In the genomic region with DNA sequence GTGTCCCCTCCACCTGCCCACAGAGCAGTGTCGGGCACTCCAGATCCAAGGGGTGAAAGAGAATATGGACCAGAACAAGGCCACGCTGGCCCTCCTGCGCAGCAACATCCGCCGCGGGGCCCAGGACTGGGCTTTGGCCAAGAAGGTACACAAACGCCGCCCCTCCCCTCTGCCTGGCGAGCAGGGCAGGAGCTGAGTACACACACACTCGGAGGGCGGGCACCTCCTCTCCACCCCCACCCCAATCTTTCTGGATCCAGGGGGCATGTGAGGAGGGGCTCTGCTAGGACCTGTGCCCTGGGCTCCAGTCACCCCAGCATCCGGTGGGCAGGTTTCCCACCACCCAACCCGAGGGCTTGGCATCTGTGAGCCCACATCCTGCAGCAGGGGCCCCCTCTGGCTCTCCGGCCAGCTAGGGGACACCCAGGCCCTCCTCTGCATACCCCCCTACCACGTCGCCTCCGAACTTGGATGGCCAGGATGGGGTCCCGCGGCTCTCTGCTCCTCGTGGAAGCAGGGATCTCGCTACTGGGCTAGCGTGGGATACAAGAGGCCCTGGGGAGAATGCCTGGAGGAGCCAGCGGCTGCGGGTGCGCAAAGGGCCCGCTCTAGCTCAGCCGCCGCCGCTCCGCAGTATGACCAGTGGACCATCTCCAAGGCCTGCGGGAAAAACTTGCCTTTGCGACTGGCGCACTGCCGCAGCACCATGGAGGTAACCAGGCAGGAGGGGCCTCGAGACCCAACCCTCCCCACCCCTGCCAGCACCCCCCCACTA, we compare ENCODE assay signal across 9 cellular contexts. TPM values are rescaled to one million over a fixed set of nuclear protein-coding genes. Genes with fewer than 3 reads are reported as not detected.
DNase-seq lines count a peak whose midpoint lies in the region; ATAC-seq, FAIRE-seq and TF ChIP-seq lines count a peak whose summit lies in the region.
"Had no signal": no experiment of that assay in that cellular context is flagged by ENCODE, and none has a peak within 500 bp of the region (broad histone marks: within the 10 kb centered on the region; RNA-seq: fewer than 3 reads in every experiment).

No MANE protein-coding gene starts in this region.

- peak overlapping the region; percentile 78 for H3K4me2 ChIP-seq in K562 (ENCODE audit: insufficient read depth, low read length)

- in situ Hi-C loops in K562 (cut with MboI), result loop anchor here (25.0 kb wide), 1 partner anchor 438 kb away; a partner anchor contains a TSS

- H3K36me3 Mint-ChIP-seq in CD8-positive, alpha-beta T cell, result peaks cover 3% of the 10 kb centered on the region

- peak overlapping the region; percentile 35 for H3K27ac ChIP-seq in CD8-positive, alpha-beta T cell (ENCODE audit: low read depth, low read length)
- H3K27ac ChIP-seq in K562 (ENCODE audit: extremely low read depth, low read depth, low read length) (no peak overlapping the region), mucosa of rectum (ENCODE audit: low read depth in 2 of 2, low read length in 2 of 2) (peak overlapping the region; percentile 91 to 95)

- H3K9ac ChIP-seq in K562 (ENCODE audit: insufficient read depth in 1 of 2, low read depth in 2 of 2, low read length in 2 of 2), result peak overlapping the region in 1 of 2 experiments; percentile 86; a peak in 2 of 4 replicates
- H3K9ac ChIP-seq in mucosa of rectum (ENCODE audit: low read depth in 1 of 2, low read length in 2 of 2), result peak overlapping the region; percentile 79 to 82

- TF ChIP-seq CTCF in CD8-positive, alpha-beta T cell (IDR thresholded peaks at IDR 0.05), result no peak
- TF ChIP-seq CTCF in K562 (IDR thresholded peaks at IDR 0.05 in 2 of 3, conservative IDR thresholded peaks at IDR 0.05 in 1 of 3; ENCODE audit: insufficient read depth in 2 of 3, low read depth in 1 of 3, low read length in 3 of 3), result no peak

- H3K4me3 Mint-ChIP-seq in CD8-positive, alpha-beta T cell, result peak overlapping the region; percentile 82

- WGBS in K562 (ENCODE audit: insufficient coverage, low coverage, missing lambda C conversion rate), result 57% methylated on average over 26 of the region's 35 CpGs

- CTCF ChIA-PET in CD8-positive, alpha-beta T cell (lab: Charles Lee), result interaction anchor here (1.7 kb wide), 1 partner anchor 12 kb away, joined by 6 read pairs; no protein-coding TSS in a partner anchor
- CTCF ChIA-PET in K562 (lab: Yijun Ruan, JAX; ENCODE audit: low intra/inter-chr PET ratio), result no interaction called here

- peak overlapping the region; percentile 75 for H3K4me3 ChIP-seq in CD8-positive, alpha-beta T cell (ENCODE audit: low read depth, low read length)
- peak overlapping the region; percentile 40 for H3K4me3 ChIP-seq in Jurkat, Clone E6-1 (ENCODE audit: low read length)
- H3K4me3 ChIP-seq in K562 (peak overlapping the region; percentile 33), mucosa of rectum (ENCODE audit: low read length in 2 of 2) (peak overlapping the region; percentile 54 to 70)

- no peaks in the 10 kb centered on the region for H3K9me3 Mint-ChIP-seq in CD8-positive, alpha-beta T cell

- no TSS peak for BruUV-seq in K562 (replicated peaks; lab: Mats Ljungman, UMichigan)

- DNase-seq in CD8-positive, alpha-beta T cell, result no peak
- no peak for DNase-seq in Jurkat, Clone E6-1 (ENCODE audit: low read depth, low spot score)
- DNase-seq in K562 (ENCODE audit: extremely low read depth in 1 of 4, low spot score in 3 of 4) (no peak), NCI-H446 (lab: John Stamatoyannopoulos, UW) (no peak), COLO829 (ENCODE audit: low spot score) (no peak)
- DNase-seq in stimulated activated naive CD4-positive, alpha-beta T cell treated with Interleukin-2 at 50 U/mL for 16 hours (lab: John Stamatoyannopoulos, UW), result no peak

- no peak for ATAC-seq in CD8-positive, alpha-beta T cell
- ATAC-seq in K562 (peak; percentile 1; the same call in 2 of the 3 replicates), GM18511 (IDR thresholded peaks at IDR 0.05; ENCODE audit: unreplicated experiment) (no peak)

- H2AFZ ChIP-seq in K562 (ENCODE audit: low read depth, low read length), result peak overlapping the region; percentile 88

- no peaks in the 10 kb centered on the region for H3K27me3 ChIP-seq in CD8-positive, alpha-beta T cell (ENCODE audit: insufficient read depth, low read length)
- H3K27me3 ChIP-seq in K562 (ENCODE audit: control insufficient read depth in 2 of 2, insufficient read depth in 2 of 2, low read length in 2 of 2) (no peaks in the 10 kb centered on the region), mucosa of rectum (ENCODE audit: control insufficient read depth in 2 of 2, insufficient read depth in 2 of 2, low read length in 2 of 2) (peaks cover 0 to 2% of the 10 kb centered on the region in 2 donors)

- H3K27me3 Mint-ChIP-seq in CD8-positive, alpha-beta T cell (ENCODE audit: low read depth), result no peaks in the 10 kb centered on the region

- peaks cover 35% of the 10 kb centered on the region for H3K4me1 ChIP-seq in CD8-positive, alpha-beta T cell (ENCODE audit: insufficient read depth, low read length)
- H3K4me1 ChIP-seq in K562 (replicated peaks in 1 of 2; ENCODE audit: control insufficient read depth in 2 of 2, insufficient read depth in 2 of 2, low read length in 2 of 2), result peaks cover 40 to 72% of the 10 kb centered on the region in 2 experiments; a peak in 4 of 5 replicates
- H3K4me1 ChIP-seq in mucosa of rectum (ENCODE audit: control insufficient read depth in 2 of 2, insufficient read depth in 2 of 2, low read length in 2 of 2), result peaks cover 26 to 35% of the 10 kb centered on the region in 2 donors

- POLR2A ChIA-PET in CD8-positive, alpha-beta T cell (lab: Charles Lee), result interaction anchor here (0.6 to 1.8 kb wide), 5 partner anchors 8 to 293 kb away, joined by 3 to 7 read pairs (median 3); a partner anchor contains a TSS
- POLR2A ChIA-PET in K562 (lab: Yijun Ruan, JAX), result no interaction called here

- no peaks in the 10 kb centered on the region for H3K9me3 ChIP-seq in CD8-positive, alpha-beta T cell (ENCODE audit: low read length)
- H3K9me3 ChIP-seq in K562 (replicated peaks; ENCODE audit: control insufficient read depth, insufficient read depth, low read depth, low read length), result no peaks in the 10 kb centered on the region
- no peaks in the 10 kb centered on the region for H3K9me3 ChIP-seq in mucosa of rectum (ENCODE audit: control insufficient read depth in 2 of 2, low read length in 2 of 2)

- FAIRE-seq in K562 (lab: Jason Lieb, UNC), result no peak

- H3K36me3 ChIP-seq in CD8-positive, alpha-beta T cell (ENCODE audit: insufficient read depth, low read length), result no peaks in the 10 kb centered on the region
- H3K36me3 ChIP-seq in K562 (ENCODE audit: control insufficient read depth, insufficient read depth, low read length) (no peaks in the 10 kb centered on the region), mucosa of rectum (ENCODE audit: control insufficient read depth in 2 of 2, insufficient read depth in 2 of 2, low read length in 2 of 2) (peaks cover 0 to 3% of the 10 kb centered on the region in 2 donors)

- TF ChIP-seq POLR2A in K562 (conservative IDR thresholded peaks at IDR 0.05), result no peak

- H3K27ac Mint-ChIP-seq in CD8-positive, alpha-beta T cell, result no peak overlapping the region

- no peaks in the 10 kb centered on the region for H3K9me1 ChIP-seq in K562 (ENCODE audit: control insufficient read depth, insufficient read depth, low read length)

- H4K20me1 ChIP-seq in K562 (replicated peaks; ENCODE audit: control insufficient read depth, insufficient read depth, low read length), result no peaks in the 10 kb centered on the region

- no peaks in the 10 kb centered on the region for H3K79me2 ChIP-seq in K562 (ENCODE audit: control insufficient read depth, insufficient read depth, low read length)

- TF ChIP-seq RAD21 in K562 (CRISPR knock-in tag; conservative IDR thresholded peaks at IDR 0.05 in 1 of 2, IDR thresholded peaks at IDR 0.05 in 1 of 2), result no peak

- peaks cover 29% of the 10 kb centered on the region for H3K4me1 Mint-ChIP-seq in CD8-positive, alpha-beta T cell (ENCODE audit: low read depth)

- TF ChIP-seq EP300 in K562 (IDR thresholded peaks at IDR 0.05; ENCODE audit: low read length), result no peak

- intact Hi-C loops in CD8-positive, alpha-beta T cell (cut with DNase I, micrococcal nuclease), result loop anchor here in 1 of 2 experiments (10.0 kb wide), 1 partner anchor 254 kb away; a partner anchor contains a TSS
- intact Hi-C loops in K562 (cut with micrococcal nuclease), result no loop called here

RNA-seq across cellular contexts. Expression of a gene that starts 3.1 kb away (rescaled TPM):
- 1 to 10 TPM; 1.3 to 1.4 TPM for total RNA-seq in CD8-positive, alpha-beta T cell
- polyA plus RNA-seq in Jurkat, Clone E6-1 (2012; ENCODE audit: insufficient read depth, insufficient read length), result 3.7 TPM
- 2.0 and 6.7 TPM in 2 replicates for total RNA-seq in K562 (2011; cell fraction: chromatin; rRNA removed; ENCODE audit: low replicate concordance)
- total RNA-seq in K562 (2011; cell fraction: nucleolus; rRNA removed), result 1.2 and 2.7 TPM in 2 replicates
- total RNA-seq in K562 (2011; cell fraction: nucleoplasm; rRNA removed), result 1.7 and 3.0 TPM in 2 replicates
- total RNA-seq in K562 (2014; rRNA removed) (0.12 TPM in 1 of 2 replicates, not detected in the other), K562 (2014; rRNA removed; fragmentation: Illumina TruSeq; extraction: Trizol) (not detected in 2 replicates), K562 (2015; rRNA removed; fragmentation: Illumina TruSeq; extraction: Trizol) (0.19 and 0.22 TPM in 2 replicates), K562 (2021) (0.29 and 0.54 TPM in 2 replicates)
- polyA plus RNA-seq in K562 (2011; rRNA removed) (0.60 and 0.65 TPM in 2 replicates), K562 (2014; fragmentation: Illumina TruSeq; extraction: Trizol) (0.12 and 0.33 TPM in 2 replicates), K562 (2014; fragmentation: Nextera tagmentation; extraction: Ambion mirVana) (not detected), K562 (2014; rRNA removed) (0.21 and 1.7 TPM in 2 replicates)
- polyA plus RNA-seq in K562 (2011; cell fraction: cytosol; rRNA removed), result 0.27 and 0.30 TPM in 2 replicates
- 8.9 and 13.6 TPM in 2 replicates for polyA plus RNA-seq in K562 (2011; cell fraction: nucleus; rRNA removed)
- 0.96 and 3.6 TPM in 2 replicates for polyA plus RNA-seq in K562 (2012)
- polyA minus RNA-seq in K562 (2011; rRNA and poly(A)+ RNA removed), result not detected in 2 replicates
- not detected in 2 replicates for polyA minus RNA-seq in K562 (2011; cell fraction: cytosol; rRNA and poly(A)+ RNA removed)
- polyA minus RNA-seq in K562 (2011; cell fraction: nucleus; rRNA and poly(A)+ RNA removed), result 1.1 and 1.6 TPM in 2 replicates

RNA-seq across cellular contexts. Expression of a gene that starts 8.1 kb away (rescaled TPM):
- total RNA-seq in CD8-positive, alpha-beta T cell, result 10 to 100 TPM; 14.5 to 16.6 TPM
- polyA plus RNA-seq in Jurkat, Clone E6-1 (2012; ENCODE audit: insufficient read depth, insufficient read length), result 98.0 TPM
- total RNA-seq in K562 (2011; cell fraction: chromatin; rRNA removed; ENCODE audit: low replicate concordance), result 14.3 and 58.8 TPM in 2 replicates
- total RNA-seq in K562 (2011; cell fraction: nucleolus; rRNA removed), result 81.7 and 85.9 TPM in 2 replicates
- 50.0 and 50.2 TPM in 2 replicates for total RNA-seq in K562 (2011; cell fraction: nucleoplasm; rRNA removed)
- total RNA-seq in K562 (2014; rRNA removed) (113 and 143 TPM in 2 replicates), K562 (2014; rRNA removed; fragmentation: Illumina TruSeq; extraction: Trizol) (36.2 and 53.6 TPM in 2 replicates), K562 (2015; rRNA removed; fragmentation: Illumina TruSeq; extraction: Trizol) (68.9 and 69.5 TPM in 2 replicates), K562 (2021) (78.7 and 94.7 TPM in 2 replicates)
- polyA plus RNA-seq in K562 (2011; rRNA removed) (74.8 and 80.1 TPM in 2 replicates), K562 (2014; fragmentation: Illumina TruSeq; extraction: Trizol) (110 and 112 TPM in 2 replicates), K562 (2014; fragmentation: Nextera tagmentation; extraction: Ambion mirVana) (10 to 100 TPM; 21.5 to 35.8 TPM), K562 (2014; rRNA removed) (123 and 134 TPM in 2 replicates)
- polyA plus RNA-seq in K562 (2011; cell fraction: cytosol; rRNA removed), result 132 and 164 TPM in 2 replicates
- polyA plus RNA-seq in K562 (2011; cell fraction: nucleus; rRNA removed), result 87.8 and 100 TPM in 2 replicates
- 76.7 and 87.0 TPM in 2 replicates for polyA plus RNA-seq in K562 (2012)
- 10.4 and 13.4 TPM in 2 replicates for polyA minus RNA-seq in K562 (2011; rRNA and poly(A)+ RNA removed)
- 13.7 and 16.5 TPM in 2 replicates for polyA minus RNA-seq in K562 (2011; cell fraction: cytosol; rRNA and poly(A)+ RNA removed)
- 31.6 and 42.7 TPM in 2 replicates for polyA minus RNA-seq in K562 (2011; cell fraction: nucleus; rRNA and poly(A)+ RNA removed)

RNA-seq across cellular contexts. Expression of a gene that starts 8.5 kb away (rescaled TPM):
- 10 to 100 TPM; 53.3 to 55.5 TPM for total RNA-seq in CD8-positive, alpha-beta T cell
- polyA plus RNA-seq in Jurkat, Clone E6-1 (2012; ENCODE audit: insufficient read depth, insufficient read length), result 124 TPM
- 250 and 572 TPM in 2 replicates for total RNA-seq in K562 (2011; cell fraction: chromatin; rRNA removed; ENCODE audit: low replicate concordance)
- 321 and 330 TPM in 2 replicates for total RNA-seq in K562 (2011; cell fraction: nucleolus; rRNA removed)
- total RNA-seq in K562 (2011; cell fraction: nucleoplasm; rRNA removed), result 231 and 237 TPM in 2 replicates
- total RNA-seq in K562 (2014; rRNA removed) (141 and 154 TPM in 2 replicates), K562 (2014; rRNA removed; fragmentation: Illumina TruSeq; extraction: Trizol) (34.2 and 44.6 TPM in 2 replicates), K562 (2015; rRNA removed; fragmentation: Illumina TruSeq; extraction: Trizol) (84.5 and 85.0 TPM in 2 replicates), K562 (2021) (165 and 181 TPM in 2 replicates)
- polyA plus RNA-seq in K562 (2011; rRNA removed) (109 and 142 TPM in 2 replicates), K562 (2014; fragmentation: Illumina TruSeq; extraction: Trizol) (68.9 and 82.6 TPM in 2 replicates), K562 (2014; fragmentation: Nextera tagmentation; extraction: Ambion mirVana) (1 to 10 TPM; 5.6 to 6.4 TPM), K562 (2014; rRNA removed) (121 and 124 TPM in 2 replicates)
- 89.0 and 119 TPM in 2 replicates for polyA plus RNA-seq in K562 (2011; cell fraction: cytosol; rRNA removed)
- 341 and 396 TPM in 2 replicates for polyA plus RNA-seq in K562 (2011; cell fraction: nucleus; rRNA removed)
- polyA plus RNA-seq in K562 (2012), result 134 and 138 TPM in 2 replicates
- 64.4 and 75.7 TPM in 2 replicates for polyA minus RNA-seq in K562 (2011; rRNA and poly(A)+ RNA removed)
- 71.6 and 75.2 TPM in 2 replicates for polyA minus RNA-seq in K562 (2011; cell fraction: cytosol; rRNA and poly(A)+ RNA removed)
- polyA minus RNA-seq in K562 (2011; cell fraction: nucleus; rRNA and poly(A)+ RNA removed), result 89.1 and 116 TPM in 2 replicates

RNA-seq across cellular contexts. Expression of a gene that starts 34.9 kb away (rescaled TPM):
- total RNA-seq in CD8-positive, alpha-beta T cell, result not detected
- not detected for polyA plus RNA-seq in Jurkat, Clone E6-1 (2012; ENCODE audit: insufficient read depth, insufficient read length)
- total RNA-seq in K562 (2011; cell fraction: chromatin; rRNA removed; ENCODE audit: low replicate concordance), result 0.37 TPM in 1 of 2 replicates, not detected in the other
- 0.13 and 0.33 TPM in 2 replicates for total RNA-seq in K562 (2011; cell fraction: nucleolus; rRNA removed)
- 0.22 and 0.38 TPM in 2 replicates for total RNA-seq in K562 (2011; cell fraction: nucleoplasm; rRNA removed)
- total RNA-seq in K562 (2014; rRNA removed) (not detected in 2 replicates), K562 (2014; rRNA removed; fragmentation: Illumina TruSeq; extraction: Trizol) (not detected in 2 replicates), K562 (2015; rRNA removed; fragmentation: Illumina TruSeq; extraction: Trizol) (not detected in 2 replicates), K562 (2021) (not detected in 2 replicates)
- polyA plus RNA-seq in K562 (2011; rRNA removed) (0.11 TPM in 1 of 2 replicates, not detected in the other), K562 (2014; fragmentation: Illumina TruSeq; extraction: Trizol) (not detected in 2 replicates), K562 (2014; fragmentation: Nextera tagmentation; extraction: Ambion mirVana) (not detected), K562 (2014; rRNA removed) (0.13 and 0.66 TPM in 2 replicates)
- polyA plus RNA-seq in K562 (2011; cell fraction: cytosol; rRNA removed), result 0.15 and 0.18 TPM in 2 replicates
- 0.30 and 0.37 TPM in 2 replicates for polyA plus RNA-seq in K562 (2011; cell fraction: nucleus; rRNA removed)
- 0.24 TPM in 1 of 2 replicates, not detected in the other for polyA plus RNA-seq in K562 (2012)
- polyA minus RNA-seq in K562 (2011; rRNA and poly(A)+ RNA removed), result not detected in 2 replicates
- not detected in 2 replicates for polyA minus RNA-seq in K562 (2011; cell fraction: cytosol; rRNA and poly(A)+ RNA removed)
- polyA minus RNA-seq in K562 (2011; cell fraction: nucleus; rRNA and poly(A)+ RNA removed), result 0.11 TPM in 1 of 2 replicates, not detected in the other
- total RNA-seq: skeletal muscle tissue had no signal

RNA-seq across cellular contexts. Expression of a gene that starts 41.2 kb away (rescaled TPM):
- not detected for total RNA-seq in CD8-positive, alpha-beta T cell
- polyA plus RNA-seq in Jurkat, Clone E6-1 (2012; ENCODE audit: insufficient read depth, insufficient read length), result not detected
- 0.14 TPM in 1 of 2 replicates, not detected in the other for total RNA-seq in K562 (2011; cell fraction: chromatin; rRNA removed; ENCODE audit: low replicate concordance)
- total RNA-seq in K562 (2011; cell fraction: nucleolus; rRNA removed), result not detected in 2 replicates
- total RNA-seq in K562 (2011; cell fraction: nucleoplasm; rRNA removed), result not detected in 2 replicates
- total RNA-seq in K562 (2014; rRNA removed) (not detected in 2 replicates), K562 (2014; rRNA removed; fragmentation: Illumina TruSeq; extraction: Trizol) (not detected in 2 replicates), K562 (2015; rRNA removed; fragmentation: Illumina TruSeq; extraction: Trizol) (not detected in 2 replicates), K562 (2021) (not detected in 2 replicates)
- polyA plus RNA-seq in K562 (2011; rRNA removed) (not detected in 2 replicates), K562 (2014; fragmentation: Illumina TruSeq; extraction: Trizol) (not detected in 2 replicates), K562 (2014; fragmentation: Nextera tagmentation; extraction: Ambion mirVana) (not detected), K562 (2014; rRNA removed) (not detected in 2 replicates)
- not detected in 2 replicates for polyA plus RNA-seq in K562 (2011; cell fraction: cytosol; rRNA removed)
- not detected in 2 replicates for polyA plus RNA-seq in K562 (2011; cell fraction: nucleus; rRNA removed)
- polyA plus RNA-seq in K562 (2012), result not detected in 2 replicates
- not detected in 2 replicates for polyA minus RNA-seq in K562 (2011; rRNA and poly(A)+ RNA removed)
- not detected in 2 replicates for polyA minus RNA-seq in K562 (2011; cell fraction: cytosol; rRNA and poly(A)+ RNA removed)
- polyA minus RNA-seq in K562 (2011; cell fraction: nucleus; rRNA and poly(A)+ RNA removed), result not detected in 2 replicates
- total RNA-seq: skeletal muscle tissue had no signal
